Comparison of ENCODE assay signal across 23 cellular contexts in genomic region chr5:169772688-169773087, GRCh38.
"Had no signal": no experiment of that assay in that cellular context is flagged by ENCODE, and none has a peak within 500 bp of the region (broad histone marks: within the 10 kb centered on the region; RNA-seq: fewer than 3 reads in every experiment).

No MANE protein-coding gene starts in this region.

- DNase-seq: effector CD4-positive, alpha-beta T cell; endodermal cell; erythroblast; foreskin melanocyte; heart left ventricle; hippocampal formation; kidney glomerular epithelial cell; mammary epithelial cell; mucosa of descending colon; naive thymus-derived CD8-positive, alpha-beta T cell; psoas muscle; retina; spleen; stimulated activated CD4-positive, alpha-beta T cell treated with anti-CD3 and anti-CD28 coated beads, Interleukin-15, amount 100 ng/mL, for 24 hours; stimulated activated CD4-positive, alpha-beta T cell treated with anti-CD3 and anti-CD28 coated beads, Interleukin-1b, Interleukin-23, amount 100 ng/mL, for 48 hours; stimulated activated CD4-positive, alpha-beta T cell treated with anti-CD3 and anti-CD28 coated beads, Interleukin-4, amount 100 ng/mL, for 24 hours; stimulated activated naive CD4-positive, alpha-beta T cell; stomach; substantia nigra; trophoblast cell had no signal

- H3K4me1 ChIP-seq: psoas muscle, stomach had no signal

- H3K27ac ChIP-seq: coronary artery, heart left ventricle, neutrophil, psoas muscle, spleen, stomach, thoracic aorta had no signal

- H3K4me3 ChIP-seq: coronary artery, heart left ventricle, mucosa of descending colon, psoas muscle, spleen, stomach, thoracic aorta had no signal

- H3K27me3 ChIP-seq: heart left ventricle, neutrophil, spleen had no signal

- H3K36me3 ChIP-seq: stomach, thoracic aorta had no signal

- H3K9me3 ChIP-seq: heart left ventricle, mucosa of descending colon, neutrophil, psoas muscle, spleen, stomach, thoracic aorta had no signal
